1 cellular context compared by ENCODE assay signal in the genomic region with DNA sequence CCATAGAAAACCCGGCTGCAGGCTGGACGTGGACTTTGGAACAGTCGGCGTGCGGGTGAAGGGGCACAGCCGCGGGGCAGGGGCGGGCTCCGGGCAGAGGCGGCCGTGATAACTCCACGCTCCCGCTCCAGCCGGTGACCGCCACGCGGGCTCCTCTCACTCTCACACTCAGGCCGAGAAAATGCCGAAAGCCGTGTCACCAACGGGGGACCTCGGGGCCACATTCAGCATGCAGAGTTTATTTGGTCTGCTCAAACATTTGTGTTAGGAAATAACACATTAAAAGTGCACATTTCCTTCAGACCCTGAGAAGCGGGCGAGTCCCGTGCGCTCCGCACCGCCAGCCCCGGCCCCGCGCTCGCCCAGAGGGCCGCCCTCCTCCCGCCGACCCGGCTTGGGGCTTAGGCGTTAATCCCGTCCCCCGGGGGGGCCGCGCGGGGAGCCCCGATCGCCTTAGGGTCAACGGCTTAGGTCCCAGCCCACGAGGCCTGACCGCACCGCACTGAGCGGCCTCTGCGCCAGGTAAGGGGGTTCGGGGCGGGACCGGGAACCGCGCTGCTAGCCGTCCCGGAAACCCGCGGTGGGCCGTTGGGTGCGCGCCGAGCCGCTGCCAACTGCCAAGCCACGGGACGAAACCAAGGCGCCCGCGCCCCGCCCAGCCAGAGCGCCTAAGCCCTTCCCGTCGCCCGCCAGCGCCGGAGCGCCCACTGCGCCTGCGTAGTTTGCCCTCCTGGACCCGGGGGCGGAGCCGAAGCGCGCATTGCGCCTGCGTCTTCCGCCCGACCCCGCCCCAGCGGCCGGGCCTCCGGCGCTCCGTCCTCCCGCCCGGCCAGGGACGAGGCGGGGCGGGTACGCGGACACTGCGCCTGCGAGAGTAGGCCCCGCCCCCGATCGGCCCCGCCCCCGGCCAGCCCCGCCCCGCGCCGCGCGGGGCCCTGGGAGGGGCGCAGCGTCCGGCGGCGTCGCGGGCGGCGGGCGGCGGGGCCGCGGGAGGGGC.
TF ChIP-seq lines count a peak whose summit lies in the region.

A gene with protein sequence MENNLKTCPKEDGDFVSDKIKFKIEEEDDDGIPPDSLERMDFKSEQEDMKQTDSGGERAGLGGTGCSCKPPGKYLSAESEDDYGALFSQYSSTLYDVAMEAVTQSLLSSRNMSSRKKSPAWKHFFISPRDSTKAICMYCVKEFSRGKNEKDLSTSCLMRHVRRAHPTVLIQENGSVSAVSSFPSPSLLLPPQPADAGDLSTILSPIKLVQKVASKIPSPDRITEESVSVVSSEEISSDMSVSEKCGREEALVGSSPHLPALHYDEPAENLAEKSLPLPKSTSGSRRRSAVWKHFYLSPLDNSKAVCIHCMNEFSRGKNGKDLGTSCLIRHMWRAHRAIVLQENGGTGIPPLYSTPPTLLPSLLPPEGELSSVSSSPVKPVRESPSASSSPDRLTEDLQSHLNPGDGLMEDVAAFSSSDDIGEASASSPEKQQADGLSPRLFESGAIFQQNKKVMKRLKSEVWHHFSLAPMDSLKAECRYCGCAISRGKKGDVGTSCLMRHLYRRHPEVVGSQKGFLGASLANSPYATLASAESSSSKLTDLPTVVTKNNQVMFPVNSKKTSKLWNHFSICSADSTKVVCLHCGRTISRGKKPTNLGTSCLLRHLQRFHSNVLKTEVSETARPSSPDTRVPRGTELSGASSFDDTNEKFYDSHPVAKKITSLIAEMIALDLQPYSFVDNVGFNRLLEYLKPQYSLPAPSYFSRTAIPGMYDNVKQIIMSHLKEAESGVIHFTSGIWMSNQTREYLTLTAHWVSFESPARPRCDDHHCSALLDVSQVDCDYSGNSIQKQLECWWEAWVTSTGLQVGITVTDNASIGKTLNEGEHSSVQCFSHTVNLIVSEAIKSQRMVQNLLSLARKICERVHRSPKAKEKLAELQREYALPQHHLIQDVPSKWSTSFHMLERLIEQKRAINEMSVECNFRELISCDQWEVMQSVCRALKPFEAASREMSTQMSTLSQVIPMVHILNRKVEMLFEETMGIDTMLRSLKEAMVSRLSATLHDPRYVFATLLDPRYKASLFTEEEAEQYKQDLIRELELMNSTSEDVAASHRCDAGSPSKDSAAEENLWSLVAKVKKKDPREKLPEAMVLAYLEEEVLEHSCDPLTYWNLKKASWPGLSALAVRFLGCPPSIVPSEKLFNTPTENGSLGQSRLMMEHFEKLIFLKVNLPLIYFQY (plus strand): TSS at position 947 of the 997 bp plus-strand sequence. CDS start 29,819 bp downstream, outside the sequence.

TF ChIP-seq in HepG2, 621 proteins besides CTCF, POLR2A, EP300 and RAD21 (continued from another document and continues in another):
- TF ChIP-seq MTF2 (CRISPR knock-in tag; IDR thresholded peaks at IDR 0.05; ENCODE audit: borderline replicate concordance) (peak; percentile 83), ZNF703 (CRISPR knock-in tag; IDR thresholded peaks at IDR 0.05; ENCODE audit: borderline replicate concordance) (peak; percentile 74; the same call in 1 of the 2 replicates), MIER3 (CRISPR knock-in tag; IDR thresholded peaks at IDR 0.05; ENCODE audit: borderline replicate concordance) (no peak), ZNF766 (CRISPR knock-in tag; IDR thresholded peaks at IDR 0.05; ENCODE audit: borderline replicate concordance) (0 out of 2 replicates have a peak, but pooled peaks have one; percentile 43), SMARCE1 (IDR thresholded peaks at IDR 0.05; ENCODE audit: borderline replicate concordance) (no peak), ZNF781 (CRISPR knock-in tag; IDR thresholded peaks at IDR 0.05; ENCODE audit: borderline replicate concordance, not compliant biosample characterization) (no peak), HOXA3 (CRISPR knock-in tag; IDR thresholded peaks at IDR 0.05) (peak; percentile 51), ZNF251 (CRISPR knock-in tag; IDR thresholded peaks at IDR 0.05) (no peak), ATRX (CRISPR knock-in tag; IDR thresholded peaks at IDR 0.05; ENCODE audit: borderline replicate concordance) (no peak), ZNF572 (CRISPR knock-in tag; IDR thresholded peaks at IDR 0.05) (no peak), FOXP1 (IDR thresholded peaks at IDR 0.05) (no peak), FOXP1 (CRISPR knock-in tag; IDR thresholded peaks at IDR 0.05) (no peak), TAF1 (CRISPR knock-in tag; IDR thresholded peaks at IDR 0.05) (peak; percentile 91), GPN1 (CRISPR knock-in tag; IDR thresholded peaks at IDR 0.05; ENCODE audit: borderline replicate concordance) (0 out of 2 replicates have a peak, but pooled peaks have one; percentile 31), NR2F6 (IDR thresholded peaks at IDR 0.05) (no peak; the same call in 1 of the 2 replicates), NR2F6 (CRISPR knock-in tag; IDR thresholded peaks at IDR 0.05) (no peak; the same call in 1 of the 2 replicates), ZNF317 (CRISPR knock-in tag; IDR thresholded peaks at IDR 0.05) (no peak), MTF1 (CRISPR knock-in tag; IDR thresholded peaks at IDR 0.05) (no peak), CHCHD3 (CRISPR knock-in tag; IDR thresholded peaks at IDR 0.05) (no peak), RARA (CRISPR knock-in tag; IDR thresholded peaks at IDR 0.05) (no peak), ZNF841 (CRISPR knock-in tag; IDR thresholded peaks at IDR 0.05; ENCODE audit: borderline replicate concordance) (no peak), AGO2 (optimal IDR thresholded peaks at IDR 0.05; ENCODE audit: low read depth, low read length) (peak; percentile 93), ZKSCAN1 (IDR thresholded peaks at IDR 0.05; ENCODE audit: low read length) (no peak), HOXA5 (CRISPR knock-in tag; IDR thresholded peaks at IDR 0.05) (peak; percentile 69; the same call in 1 of the 2 replicates), ZIK1 (CRISPR knock-in tag; IDR thresholded peaks at IDR 0.05; ENCODE audit: borderline replicate concordance, low read depth) (0 out of 2 replicates have a peak, but pooled peaks have one; percentile 44), ZC3H4 (CRISPR knock-in tag; IDR thresholded peaks at IDR 0.05; ENCODE audit: borderline replicate concordance) (no peak), RFX5 (IDR thresholded peaks at IDR 0.05; ENCODE audit: low read depth, low read length) (no peak), ZSCAN21 (CRISPR knock-in tag; IDR thresholded peaks at IDR 0.05; ENCODE audit: borderline replicate concordance) (no peak; the same call in 1 of the 2 replicates), MED13 (CRISPR knock-in tag; IDR thresholded peaks at IDR 0.05) (no peak), ZNF737 (CRISPR knock-in tag; IDR thresholded peaks at IDR 0.05; ENCODE audit: borderline replicate concordance) (no peak)
- TF ChIP-seq, protein P1, sequence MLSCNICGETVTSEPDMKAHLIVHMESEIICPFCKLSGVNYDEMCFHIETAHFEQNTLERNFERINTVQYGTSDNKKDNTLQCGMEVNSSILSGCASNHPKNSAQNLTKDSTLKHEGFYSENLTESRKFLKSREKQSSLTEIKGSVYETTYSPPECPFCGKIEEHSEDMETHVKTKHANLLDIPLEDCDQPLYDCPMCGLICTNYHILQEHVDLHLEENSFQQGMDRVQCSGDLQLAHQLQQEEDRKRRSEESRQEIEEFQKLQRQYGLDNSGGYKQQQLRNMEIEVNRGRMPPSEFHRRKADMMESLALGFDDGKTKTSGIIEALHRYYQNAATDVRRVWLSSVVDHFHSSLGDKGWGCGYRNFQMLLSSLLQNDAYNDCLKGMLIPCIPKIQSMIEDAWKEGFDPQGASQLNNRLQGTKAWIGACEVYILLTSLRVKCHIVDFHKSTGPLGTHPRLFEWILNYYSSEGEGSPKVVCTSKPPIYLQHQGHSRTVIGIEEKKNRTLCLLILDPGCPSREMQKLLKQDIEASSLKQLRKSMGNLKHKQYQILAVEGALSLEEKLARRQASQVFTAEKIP (CRISPR knock-in tag; IDR thresholded peaks at IDR 0.05; ENCODE audit: borderline replicate concordance) = no peak
- TF ChIP-seq, protein P2, sequence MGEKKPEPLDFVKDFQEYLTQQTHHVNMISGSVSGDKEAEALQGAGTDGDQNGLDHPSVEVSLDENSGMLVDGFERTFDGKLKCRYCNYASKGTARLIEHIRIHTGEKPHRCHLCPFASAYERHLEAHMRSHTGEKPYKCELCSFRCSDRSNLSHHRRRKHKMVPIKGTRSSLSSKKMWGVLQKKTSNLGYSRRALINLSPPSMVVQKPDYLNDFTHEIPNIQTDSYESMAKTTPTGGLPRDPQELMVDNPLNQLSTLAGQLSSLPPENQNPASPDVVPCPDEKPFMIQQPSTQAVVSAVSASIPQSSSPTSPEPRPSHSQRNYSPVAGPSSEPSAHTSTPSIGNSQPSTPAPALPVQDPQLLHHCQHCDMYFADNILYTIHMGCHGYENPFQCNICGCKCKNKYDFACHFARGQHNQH (CRISPR knock-in tag; IDR thresholded peaks at IDR 0.05) = no peak
- TF ChIP-seq, protein P3, sequence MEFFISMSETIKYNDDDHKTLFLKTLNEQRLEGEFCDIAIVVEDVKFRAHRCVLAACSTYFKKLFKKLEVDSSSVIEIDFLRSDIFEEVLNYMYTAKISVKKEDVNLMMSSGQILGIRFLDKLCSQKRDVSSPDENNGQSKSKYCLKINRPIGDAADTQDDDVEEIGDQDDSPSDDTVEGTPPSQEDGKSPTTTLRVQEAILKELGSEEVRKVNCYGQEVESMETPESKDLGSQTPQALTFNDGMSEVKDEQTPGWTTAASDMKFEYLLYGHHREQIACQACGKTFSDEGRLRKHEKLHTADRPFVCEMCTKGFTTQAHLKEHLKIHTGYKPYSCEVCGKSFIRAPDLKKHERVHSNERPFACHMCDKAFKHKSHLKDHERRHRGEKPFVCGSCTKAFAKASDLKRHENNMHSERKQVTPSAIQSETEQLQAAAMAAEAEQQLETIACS (CRISPR knock-in tag; IDR thresholded peaks at IDR 0.05) = peak; percentile 51
- TF ChIP-seq, protein P4, sequence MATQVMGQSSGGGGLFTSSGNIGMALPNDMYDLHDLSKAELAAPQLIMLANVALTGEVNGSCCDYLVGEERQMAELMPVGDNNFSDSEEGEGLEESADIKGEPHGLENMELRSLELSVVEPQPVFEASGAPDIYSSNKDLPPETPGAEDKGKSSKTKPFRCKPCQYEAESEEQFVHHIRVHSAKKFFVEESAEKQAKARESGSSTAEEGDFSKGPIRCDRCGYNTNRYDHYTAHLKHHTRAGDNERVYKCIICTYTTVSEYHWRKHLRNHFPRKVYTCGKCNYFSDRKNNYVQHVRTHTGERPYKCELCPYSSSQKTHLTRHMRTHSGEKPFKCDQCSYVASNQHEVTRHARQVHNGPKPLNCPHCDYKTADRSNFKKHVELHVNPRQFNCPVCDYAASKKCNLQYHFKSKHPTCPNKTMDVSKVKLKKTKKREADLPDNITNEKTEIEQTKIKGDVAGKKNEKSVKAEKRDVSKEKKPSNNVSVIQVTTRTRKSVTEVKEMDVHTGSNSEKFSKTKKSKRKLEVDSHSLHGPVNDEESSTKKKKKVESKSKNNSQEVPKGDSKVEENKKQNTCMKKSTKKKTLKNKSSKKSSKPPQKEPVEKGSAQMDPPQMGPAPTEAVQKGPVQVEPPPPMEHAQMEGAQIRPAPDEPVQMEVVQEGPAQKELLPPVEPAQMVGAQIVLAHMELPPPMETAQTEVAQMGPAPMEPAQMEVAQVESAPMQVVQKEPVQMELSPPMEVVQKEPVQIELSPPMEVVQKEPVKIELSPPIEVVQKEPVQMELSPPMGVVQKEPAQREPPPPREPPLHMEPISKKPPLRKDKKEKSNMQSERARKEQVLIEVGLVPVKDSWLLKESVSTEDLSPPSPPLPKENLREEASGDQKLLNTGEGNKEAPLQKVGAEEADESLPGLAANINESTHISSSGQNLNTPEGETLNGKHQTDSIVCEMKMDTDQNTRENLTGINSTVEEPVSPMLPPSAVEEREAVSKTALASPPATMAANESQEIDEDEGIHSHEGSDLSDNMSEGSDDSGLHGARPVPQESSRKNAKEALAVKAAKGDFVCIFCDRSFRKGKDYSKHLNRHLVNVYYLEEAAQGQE (IDR thresholded peaks at IDR 0.05; ENCODE audit: borderline replicate concordance in 1 of 2, low read depth in 1 of 2, low read length in 2 of 2) = no peak
- TF ChIP-seq, protein P5, sequence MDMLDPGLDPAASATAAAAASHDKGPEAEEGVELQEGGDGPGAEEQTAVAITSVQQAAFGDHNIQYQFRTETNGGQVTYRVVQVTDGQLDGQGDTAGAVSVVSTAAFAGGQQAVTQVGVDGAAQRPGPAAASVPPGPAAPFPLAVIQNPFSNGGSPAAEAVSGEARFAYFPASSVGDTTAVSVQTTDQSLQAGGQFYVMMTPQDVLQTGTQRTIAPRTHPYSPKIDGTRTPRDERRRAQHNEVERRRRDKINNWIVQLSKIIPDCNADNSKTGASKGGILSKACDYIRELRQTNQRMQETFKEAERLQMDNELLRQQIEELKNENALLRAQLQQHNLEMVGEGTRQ (IDR thresholded peaks at IDR 0.05; ENCODE audit: low read depth, low read length) = no peak
- TF ChIP-seq, protein P5 (CRISPR knock-in tag; IDR thresholded peaks at IDR 0.05; ENCODE audit: borderline replicate concordance) = no peak; the same call in 1 of the 2 replicates
- TF ChIP-seq, protein P6, sequence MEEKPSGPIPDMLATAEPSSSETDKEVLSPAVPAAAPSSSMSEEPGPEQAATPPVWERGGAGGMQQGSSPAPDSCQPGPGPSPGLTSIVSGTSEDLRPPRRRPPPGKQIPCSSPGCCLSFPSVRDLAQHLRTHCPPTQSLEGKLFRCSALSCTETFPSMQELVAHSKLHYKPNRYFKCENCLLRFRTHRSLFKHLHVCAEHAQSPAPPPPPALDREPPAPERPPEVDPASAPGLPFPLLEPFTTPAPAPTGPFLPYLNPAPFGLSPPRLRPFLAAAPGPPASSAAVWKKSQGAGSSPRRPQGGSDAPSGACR (CRISPR knock-in tag; IDR thresholded peaks at IDR 0.05) = peak; percentile 75; the same call in 1 of the 2 replicates
